In genomic region chr15:65981837-65982696, GRCh38 we compare ENCODE assay signal across 1 cellular context.
TF ChIP-seq lines count a peak whose summit lies in the region.

No MANE protein-coding gene starts in this region.

TF ChIP-seq in WTC11, 78 proteins besides CTCF, POLR2A, EP300 and RAD21 (continued from another document):
- TF ChIP-seq FOXP4 (CRISPR knock-in tag; IDR thresholded peaks at IDR 0.05), result 0 out of 2 replicates have a peak, but pooled peaks have one; percentile 36
- TF ChIP-seq HMGXB4 (CRISPR knock-in tag; IDR thresholded peaks at IDR 0.05), result peak; percentile 92
- peak; percentile 31; the same call in 1 of the 2 replicates for TF ChIP-seq SP1 (CRISPR knock-in tag; conservative IDR thresholded peaks at IDR 0.05)
- no peak for TF ChIP-seq MXD4 (CRISPR knock-in tag; IDR thresholded peaks at IDR 0.05; ENCODE audit: borderline replicate concordance)
- TF ChIP-seq USF1 (CRISPR knock-in tag; IDR thresholded peaks at IDR 0.05), result no peak
- TF ChIP-seq ZNF671 (CRISPR knock-in tag; IDR thresholded peaks at IDR 0.05), result no peak
- TF ChIP-seq, protein P1, sequence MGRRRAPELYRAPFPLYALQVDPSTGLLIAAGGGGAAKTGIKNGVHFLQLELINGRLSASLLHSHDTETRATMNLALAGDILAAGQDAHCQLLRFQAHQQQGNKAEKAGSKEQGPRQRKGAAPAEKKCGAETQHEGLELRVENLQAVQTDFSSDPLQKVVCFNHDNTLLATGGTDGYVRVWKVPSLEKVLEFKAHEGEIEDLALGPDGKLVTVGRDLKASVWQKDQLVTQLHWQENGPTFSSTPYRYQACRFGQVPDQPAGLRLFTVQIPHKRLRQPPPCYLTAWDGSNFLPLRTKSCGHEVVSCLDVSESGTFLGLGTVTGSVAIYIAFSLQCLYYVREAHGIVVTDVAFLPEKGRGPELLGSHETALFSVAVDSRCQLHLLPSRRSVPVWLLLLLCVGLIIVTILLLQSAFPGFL (CRISPR knock-in tag; IDR thresholded peaks at IDR 0.05; ENCODE audit: borderline replicate concordance), result no peak
- no peak for TF ChIP-seq ZNF416 (CRISPR knock-in tag; IDR thresholded peaks at IDR 0.05)
- TF ChIP-seq JAZF1 (CRISPR knock-in tag; IDR thresholded peaks at IDR 0.05), result no peak
- TF ChIP-seq NR3C1 (CRISPR knock-in tag; conservative IDR thresholded peaks at IDR 0.05; ENCODE audit: low read depth), result no peak
- peak; percentile 53; the same call in 1 of the 2 replicates for TF ChIP-seq TEAD1 (CRISPR knock-in tag; IDR thresholded peaks at IDR 0.05)
- TF ChIP-seq MAX (CRISPR knock-in tag; IDR thresholded peaks at IDR 0.05), result peak; percentile 76
- TF ChIP-seq AFF4 (CRISPR knock-in tag; IDR thresholded peaks at IDR 0.05; ENCODE audit: borderline replicate concordance), result no peak
- TF ChIP-seq IRF1 (CRISPR knock-in tag; IDR thresholded peaks at IDR 0.05), result no peak
- TF ChIP-seq, protein P2, sequence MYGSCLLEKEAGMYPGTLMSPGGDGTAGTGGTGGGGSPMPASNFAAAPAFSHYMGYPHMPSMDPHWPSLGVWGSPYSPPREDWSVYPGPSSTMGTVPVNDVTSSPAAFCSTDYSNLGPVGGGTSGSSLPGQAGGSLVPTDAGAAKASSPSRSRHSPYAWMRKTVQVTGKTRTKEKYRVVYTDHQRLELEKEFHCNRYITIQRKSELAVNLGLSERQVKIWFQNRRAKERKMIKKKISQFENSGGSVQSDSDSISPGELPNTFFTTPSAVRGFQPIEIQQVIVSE (CRISPR knock-in tag; IDR thresholded peaks at IDR 0.05; ENCODE audit: borderline replicate concordance), result no peak
